In genomic region chr2:211729433-211729832, GRCh38 we compare ENCODE assay signal across 32 cellular contexts.
"Had no signal": no experiment of that assay in that cellular context is flagged by ENCODE, and none has a peak within 500 bp of the region (broad histone marks: within the 10 kb centered on the region; RNA-seq: fewer than 3 reads in every experiment).

No MANE protein-coding gene starts in this region.

- H3K4me3 ChIP-seq: adrenal gland, ascending aorta, body of pancreas, breast epithelium, cardiac muscle cell had no signal

- ATAC-seq: activated naive CD4-positive, alpha-beta T cell treated with anti-CD3 and anti-CD28 coated beads, Interleukin-2, amount 50 U/mL, for 72 hours; activated naive CD8-positive, alpha-beta T cell treated with anti-CD3 and anti-CD28 coated beads, Interleukin-2, amount 50 U/mL, for 24 hours; activated T-cell treated with anti-CD3 and anti-CD28 coated beads, Interleukin-2, amount 50 U/mL, for 4 hours; activated T-cell treated with anti-CD3 and anti-CD28 coated beads, Interleukin-2, amount 50 U/mL, for 72 hours; activated T-helper 17 cell treated with anti-CD3 and anti-CD28 coated beads, Interleukin-2, amount 50 U/mL, for 72 hours; body of pancreas had no signal

- H3K27me3 ChIP-seq: adrenal gland, ascending aorta, body of pancreas, brain microvascular endothelial cell, breast epithelium, cardiac muscle cell had no signal

- FAIRE-seq: astrocyte, bronchial epithelial cell had no signal

- DNase-seq: activated effector memory CD4-positive, alpha-beta T cell treated with anti-CD3 and anti-CD28 coated beads, Interleukin-2, amount 50 U/mL, for 16 hours; activated effector memory CD4-positive, alpha-beta T cell treated with Interleukin-2 at 50 U/mL for 16 hours; activated gamma-delta T cell; activated gamma-delta T cell treated with Interleukin-2 at 50 U/mL for 16 hours; activated naive CD4-positive, alpha-beta T cell; activated naive CD4-positive, alpha-beta T cell treated with anti-CD3 and anti-CD28 coated beads for 36 hours; activated naive CD4-positive, alpha-beta T cell treated with anti-CD3 and anti-CD28 coated beads, Interleukin-2, amount 10 ng/mL, durations not matched to agents 7 days and 5 days; activated naive CD4-positive, alpha-beta T cell treated with anti-CD3 and anti-CD28 coated beads, Interleukin-2, amount 50 U/mL, for 16 hours; activated naive CD4-positive, alpha-beta T cell treated with Interleukin-2 at 50 U/mL for 16 hours; activated naive CD8-positive, alpha-beta T cell treated with anti-CD3 and anti-CD28 coated beads for 36 hours; activated naive CD8-positive, alpha-beta T cell treated with anti-CD3 and anti-CD28 coated beads, Interleukin-2, amount 10 ng/mL, durations not matched to agents 7 days and 5 days; activated naive CD8-positive, alpha-beta T cell treated with anti-CD3 and anti-CD28 coated beads, Interleukin-2, amount 50 U/mL, for 24 hours; activated T-cell treated with anti-CD3 and anti-CD28 coated beads, Interleukin-2, amount 50 U/mL, for 1 hour; activated T-cell treated with anti-CD3 and anti-CD28 coated beads, Interleukin-2, amount 50 U/mL, for 24 hours; activated T-cell treated with anti-CD3 and anti-CD28 coated beads, Interleukin-2, amount 50 U/mL, for 4 hours; activated T-cell treated with anti-CD3 and anti-CD28 coated beads, Interleukin-2, amount 50 U/mL, for 48 hours; activated T-cell treated with anti-CD3 and anti-CD28 coated beads, Interleukin-2, amount 50 U/mL, for 72 hours; adrenal gland; amniotic stem cell; amygdala; aorta; body of pancreas; brain microvascular endothelial cell; central memory CD4-positive, alpha-beta T cell; cerebellar nuclear complex had no signal

- H3K27ac ChIP-seq: adrenal gland, ascending aorta, body of pancreas, brain microvascular endothelial cell, breast epithelium, cardiac muscle cell had no signal

- H3K9me3 ChIP-seq: adrenal gland, ascending aorta, body of pancreas, breast epithelium had no signal

- H3K36me3 ChIP-seq: adrenal gland, ascending aorta, brain microvascular endothelial cell, breast epithelium, cardiac muscle cell had no signal

- H3K4me1 ChIP-seq: adrenal gland, ascending aorta, body of pancreas, breast epithelium had no signal
